Comparison of ENCODE assay signal across 1 cellular context in the genomic region with DNA sequence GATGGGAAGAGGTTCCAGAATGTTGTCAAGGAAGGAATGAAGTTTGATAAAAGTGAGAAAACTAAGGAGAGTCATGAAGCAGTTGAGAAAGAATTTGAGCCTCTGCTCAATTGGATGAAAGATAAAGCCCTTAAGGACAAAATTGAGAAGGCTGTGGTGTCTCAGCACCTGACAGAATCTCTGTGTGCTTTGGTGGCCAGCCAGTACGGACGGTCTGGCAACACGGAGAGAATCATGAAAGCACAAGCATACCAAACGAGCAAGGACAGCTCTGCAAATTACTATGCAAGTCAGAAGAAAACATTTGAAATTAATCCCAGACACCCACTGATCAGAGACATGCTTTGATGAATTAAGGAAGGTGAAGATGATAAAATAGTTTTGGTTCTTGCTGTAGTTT.
TF ChIP-seq lines count a peak whose summit lies in the region.

No MANE protein-coding gene starts in this region.

TF ChIP-seq in H1, 55 proteins besides CTCF, POLR2A, EP300 and RAD21 (continued from another document):
- TF ChIP-seq ASH2L (IDR thresholded peaks at IDR 0.05; ENCODE audit: low read length) (no peak), JUND (IDR thresholded peaks at IDR 0.05; ENCODE audit: low read length) (no peak), RNF2 (IDR thresholded peaks at IDR 0.05; ENCODE audit: borderline replicate concordance, low read depth, low read length, missing control alignments, poor library complexity, severe bottlenecking) (no peak), MAFK (IDR thresholded peaks at IDR 0.05; ENCODE audit: low read depth, low read length) (no peak), PHF8 (conservative IDR thresholded peaks at IDR 0.05; ENCODE audit: low read depth, low read length) (no peak), CTBP2 (IDR thresholded peaks at IDR 0.05; ENCODE audit: borderline replicate concordance, insufficient read depth, insufficient read length, low read length) (no peak), FOSL1 (IDR thresholded peaks at IDR 0.05; ENCODE audit: insufficient read depth, low read depth, low read length) (no peak), KDM5A (IDR thresholded peaks at IDR 0.05; ENCODE audit: low read length) (no peak), RBBP5 (IDR thresholded peaks at IDR 0.05; ENCODE audit: borderline replicate concordance, low read depth, low read length) (no peak)
- TF ChIP-seq, protein P1, sequence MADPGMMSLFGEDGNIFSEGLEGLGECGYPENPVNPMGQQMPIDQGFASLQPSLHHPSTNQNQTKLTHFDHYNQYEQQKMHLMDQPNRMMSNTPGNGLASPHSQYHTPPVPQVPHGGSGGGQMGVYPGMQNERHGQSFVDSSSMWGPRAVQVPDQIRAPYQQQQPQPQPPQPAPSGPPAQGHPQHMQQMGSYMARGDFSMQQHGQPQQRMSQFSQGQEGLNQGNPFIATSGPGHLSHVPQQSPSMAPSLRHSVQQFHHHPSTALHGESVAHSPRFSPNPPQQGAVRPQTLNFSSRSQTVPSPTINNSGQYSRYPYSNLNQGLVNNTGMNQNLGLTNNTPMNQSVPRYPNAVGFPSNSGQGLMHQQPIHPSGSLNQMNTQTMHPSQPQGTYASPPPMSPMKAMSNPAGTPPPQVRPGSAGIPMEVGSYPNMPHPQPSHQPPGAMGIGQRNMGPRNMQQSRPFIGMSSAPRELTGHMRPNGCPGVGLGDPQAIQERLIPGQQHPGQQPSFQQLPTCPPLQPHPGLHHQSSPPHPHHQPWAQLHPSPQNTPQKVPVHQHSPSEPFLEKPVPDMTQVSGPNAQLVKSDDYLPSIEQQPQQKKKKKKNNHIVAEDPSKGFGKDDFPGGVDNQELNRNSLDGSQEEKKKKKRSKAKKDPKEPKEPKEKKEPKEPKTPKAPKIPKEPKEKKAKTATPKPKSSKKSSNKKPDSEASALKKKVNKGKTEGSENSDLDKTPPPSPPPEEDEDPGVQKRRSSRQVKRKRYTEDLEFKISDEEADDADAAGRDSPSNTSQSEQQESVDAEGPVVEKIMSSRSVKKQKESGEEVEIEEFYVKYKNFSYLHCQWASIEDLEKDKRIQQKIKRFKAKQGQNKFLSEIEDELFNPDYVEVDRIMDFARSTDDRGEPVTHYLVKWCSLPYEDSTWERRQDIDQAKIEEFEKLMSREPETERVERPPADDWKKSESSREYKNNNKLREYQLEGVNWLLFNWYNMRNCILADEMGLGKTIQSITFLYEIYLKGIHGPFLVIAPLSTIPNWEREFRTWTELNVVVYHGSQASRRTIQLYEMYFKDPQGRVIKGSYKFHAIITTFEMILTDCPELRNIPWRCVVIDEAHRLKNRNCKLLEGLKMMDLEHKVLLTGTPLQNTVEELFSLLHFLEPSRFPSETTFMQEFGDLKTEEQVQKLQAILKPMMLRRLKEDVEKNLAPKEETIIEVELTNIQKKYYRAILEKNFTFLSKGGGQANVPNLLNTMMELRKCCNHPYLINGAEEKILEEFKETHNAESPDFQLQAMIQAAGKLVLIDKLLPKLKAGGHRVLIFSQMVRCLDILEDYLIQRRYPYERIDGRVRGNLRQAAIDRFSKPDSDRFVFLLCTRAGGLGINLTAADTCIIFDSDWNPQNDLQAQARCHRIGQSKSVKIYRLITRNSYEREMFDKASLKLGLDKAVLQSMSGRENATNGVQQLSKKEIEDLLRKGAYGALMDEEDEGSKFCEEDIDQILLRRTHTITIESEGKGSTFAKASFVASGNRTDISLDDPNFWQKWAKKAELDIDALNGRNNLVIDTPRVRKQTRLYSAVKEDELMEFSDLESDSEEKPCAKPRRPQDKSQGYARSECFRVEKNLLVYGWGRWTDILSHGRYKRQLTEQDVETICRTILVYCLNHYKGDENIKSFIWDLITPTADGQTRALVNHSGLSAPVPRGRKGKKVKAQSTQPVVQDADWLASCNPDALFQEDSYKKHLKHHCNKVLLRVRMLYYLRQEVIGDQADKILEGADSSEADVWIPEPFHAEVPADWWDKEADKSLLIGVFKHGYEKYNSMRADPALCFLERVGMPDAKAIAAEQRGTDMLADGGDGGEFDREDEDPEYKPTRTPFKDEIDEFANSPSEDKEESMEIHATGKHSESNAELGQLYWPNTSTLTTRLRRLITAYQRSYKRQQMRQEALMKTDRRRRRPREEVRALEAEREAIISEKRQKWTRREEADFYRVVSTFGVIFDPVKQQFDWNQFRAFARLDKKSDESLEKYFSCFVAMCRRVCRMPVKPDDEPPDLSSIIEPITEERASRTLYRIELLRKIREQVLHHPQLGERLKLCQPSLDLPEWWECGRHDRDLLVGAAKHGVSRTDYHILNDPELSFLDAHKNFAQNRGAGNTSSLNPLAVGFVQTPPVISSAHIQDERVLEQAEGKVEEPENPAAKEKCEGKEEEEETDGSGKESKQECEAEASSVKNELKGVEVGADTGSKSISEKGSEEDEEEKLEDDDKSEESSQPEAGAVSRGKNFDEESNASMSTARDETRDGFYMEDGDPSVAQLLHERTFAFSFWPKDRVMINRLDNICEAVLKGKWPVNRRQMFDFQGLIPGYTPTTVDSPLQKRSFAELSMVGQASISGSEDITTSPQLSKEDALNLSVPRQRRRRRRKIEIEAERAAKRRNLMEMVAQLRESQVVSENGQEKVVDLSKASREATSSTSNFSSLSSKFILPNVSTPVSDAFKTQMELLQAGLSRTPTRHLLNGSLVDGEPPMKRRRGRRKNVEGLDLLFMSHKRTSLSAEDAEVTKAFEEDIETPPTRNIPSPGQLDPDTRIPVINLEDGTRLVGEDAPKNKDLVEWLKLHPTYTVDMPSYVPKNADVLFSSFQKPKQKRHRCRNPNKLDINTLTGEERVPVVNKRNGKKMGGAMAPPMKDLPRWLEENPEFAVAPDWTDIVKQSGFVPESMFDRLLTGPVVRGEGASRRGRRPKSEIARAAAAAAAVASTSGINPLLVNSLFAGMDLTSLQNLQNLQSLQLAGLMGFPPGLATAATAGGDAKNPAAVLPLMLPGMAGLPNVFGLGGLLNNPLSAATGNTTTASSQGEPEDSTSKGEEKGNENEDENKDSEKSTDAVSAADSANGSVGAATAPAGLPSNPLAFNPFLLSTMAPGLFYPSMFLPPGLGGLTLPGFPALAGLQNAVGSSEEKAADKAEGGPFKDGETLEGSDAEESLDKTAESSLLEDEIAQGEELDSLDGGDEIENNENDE (IDR thresholded peaks at IDR 0.05; ENCODE audit: insufficient replicate concordance, low read length): no peak
- TF ChIP-seq, protein P2, sequence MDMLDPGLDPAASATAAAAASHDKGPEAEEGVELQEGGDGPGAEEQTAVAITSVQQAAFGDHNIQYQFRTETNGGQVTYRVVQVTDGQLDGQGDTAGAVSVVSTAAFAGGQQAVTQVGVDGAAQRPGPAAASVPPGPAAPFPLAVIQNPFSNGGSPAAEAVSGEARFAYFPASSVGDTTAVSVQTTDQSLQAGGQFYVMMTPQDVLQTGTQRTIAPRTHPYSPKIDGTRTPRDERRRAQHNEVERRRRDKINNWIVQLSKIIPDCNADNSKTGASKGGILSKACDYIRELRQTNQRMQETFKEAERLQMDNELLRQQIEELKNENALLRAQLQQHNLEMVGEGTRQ (IDR thresholded peaks at IDR 0.05; ENCODE audit: low read length): no peak
